Comparison of ENCODE assay signal across 13 cellular contexts in genomic region chrX:153245288-153245731, GRCh38.
DNase-seq lines count a peak whose midpoint lies in the region; ATAC-seq, FAIRE-seq and TF ChIP-seq lines count a peak whose summit lies in the region.
"Had no signal": no experiment of that assay in that cellular context is flagged by ENCODE, and none has a peak within 500 bp of the region (broad histone marks: within the 10 kb centered on the region; RNA-seq: fewer than 3 reads in every experiment).

No MANE protein-coding gene starts in this region.

- TF ChIP-seq CTCF in A549 (IDR thresholded peaks at IDR 0.05) (no peak), RWPE1 (conservative IDR thresholded peaks at IDR 0.05; ENCODE audit: low read depth) (no peak)

- TF ChIP-seq EP300 in A549 (IDR thresholded peaks at IDR 0.05), result no peak

- no peaks in the 10 kb centered on the region for H3K36me3 ChIP-seq in HUES64 (ENCODE audit: insufficient read depth, low read length)
- H3K36me3 ChIP-seq: heart left ventricle, upper lobe of left lung had no signal

- intact Hi-C loops in posterior vena cava (cut with DNase I), result no loop called here

- ATAC-seq in A549 (no peak), HG03095 (IDR thresholded peaks at IDR 0.05; ENCODE audit: unreplicated experiment) (no peak)

- POLR2A ChIA-PET in A549 (lab: Yijun Ruan, JAX), result no interaction called here
- POLR2A ChIA-PET in RWPE1 (lab: Yijun Ruan, JAX; ENCODE audit: low non-redundant PET), result no interaction called here

- H3K4me1 ChIP-seq in A549, result no peaks in the 10 kb centered on the region
- H3K4me1 ChIP-seq in HUES64 (ENCODE audit: insufficient read depth, low read length), result peaks cover 13% of the 10 kb centered on the region
- H3K4me1 ChIP-seq: heart left ventricle, upper lobe of left lung had no signal

- H3K27me3 ChIP-seq in HUES64 (ENCODE audit: insufficient read depth, low read length), result no peaks in the 10 kb centered on the region
- H3K27me3 ChIP-seq: upper lobe of left lung had no signal

- TF ChIP-seq RAD21 in A549 (conservative IDR thresholded peaks at IDR 0.05 in 1 of 2, IDR thresholded peaks at IDR 0.05 in 1 of 2), result no peak

- H3K9ac ChIP-seq in HUES64 (ENCODE audit: low read depth, low read length), result peak overlapping the region; percentile 77
- H3K9ac ChIP-seq: KMS-11 had no signal

- no peak overlapping the region for H3K4me3 ChIP-seq in A549
- peak overlapping the region; percentile 41 for H3K4me3 ChIP-seq in HUES64 (ENCODE audit: low read length)
- H3K4me3 ChIP-seq: heart left ventricle, upper lobe of left lung had no signal

- peak; percentile 13 for FAIRE-seq in A549 (lab: Jason Lieb, UNC)

- no peak for TF ChIP-seq POLR2A in A549 (IDR thresholded peaks at IDR 0.05; ENCODE audit: low read length)

- no peak overlapping the region for H3K4me2 ChIP-seq in A549
- H3K4me2 ChIP-seq: KMS-11 had no signal

- DNase-seq in A549 (ENCODE audit: low read depth in 1 of 2, low spot score in 1 of 2) (peak in 1 of 2 experiments; percentile 1), RWPE1 (ENCODE audit: low spot score) (peak; percentile 22), iris pigment epithelial cell (ENCODE audit: low read depth) (peak; percentile 42), posterior vena cava (ENCODE audit: low spot score) (no peak)
- DNase-seq in stimulated activated naive CD4-positive, alpha-beta T cell treated with Interleukin-2 at 50 U/mL for 16 hours (lab: John Stamatoyannopoulos, UW), result no peak
- DNase-seq in activated CD4-positive, alpha-beta T cell treated with anti-CD3 and anti-CD28 coated beads for 1 hour, result no peak
- DNase-seq: heart left ventricle, naive B cell, upper lobe of left lung had no signal

- WGBS in A549 (ENCODE audit: missing lambda C conversion rate), result 18% methylated on average over 4 of the region's 4 CpGs
- WGBS in HUES64, result 12% methylated on average over 4 of the region's 4 CpGs

- H3K27ac ChIP-seq in A549 (no peak overlapping the region), HUES64 (ENCODE audit: low read depth, low read length) (peak overlapping the region; percentile 63), RWPE1 (no peak overlapping the region)
- H3K27ac ChIP-seq: heart left ventricle, KMS-11, upper lobe of left lung, VCaP had no signal

- CTCF ChIA-PET in A549 (lab: Yijun Ruan, JAX) (interaction anchor here (1.2 to 1.3 kb wide), 2 partner anchors 10 to 213 kb away, joined by 3 to 5 read pairs; no protein-coding TSS in a partner anchor), RWPE1 (lab: Yijun Ruan, JAX) (interaction anchor here (0.6 kb wide), 1 partner anchor 213 kb away, joined by 3 read pairs; no protein-coding TSS in a partner anchor)

- no peaks in the 10 kb centered on the region for H3K9me3 ChIP-seq in A549
- H3K9me3 ChIP-seq in HUES64 (ENCODE audit: insufficient read depth, low read depth, low read length), result no peaks in the 10 kb centered on the region
- H3K9me3 ChIP-seq: heart left ventricle, upper lobe of left lung had no signal

TF ChIP-seq in A549, 52 proteins besides CTCF, POLR2A, EP300 and RAD21:
- no peak for TF ChIP-seq CBX2 (IDR thresholded peaks at IDR 0.05; ENCODE audit: borderline replicate concordance, low read depth)
- no peak for TF ChIP-seq HDAC2 (IDR thresholded peaks at IDR 0.05)
- TF ChIP-seq NR3C1 (IDR thresholded peaks at IDR 0.05), result no peak
- TF ChIP-seq, protein P1, sequence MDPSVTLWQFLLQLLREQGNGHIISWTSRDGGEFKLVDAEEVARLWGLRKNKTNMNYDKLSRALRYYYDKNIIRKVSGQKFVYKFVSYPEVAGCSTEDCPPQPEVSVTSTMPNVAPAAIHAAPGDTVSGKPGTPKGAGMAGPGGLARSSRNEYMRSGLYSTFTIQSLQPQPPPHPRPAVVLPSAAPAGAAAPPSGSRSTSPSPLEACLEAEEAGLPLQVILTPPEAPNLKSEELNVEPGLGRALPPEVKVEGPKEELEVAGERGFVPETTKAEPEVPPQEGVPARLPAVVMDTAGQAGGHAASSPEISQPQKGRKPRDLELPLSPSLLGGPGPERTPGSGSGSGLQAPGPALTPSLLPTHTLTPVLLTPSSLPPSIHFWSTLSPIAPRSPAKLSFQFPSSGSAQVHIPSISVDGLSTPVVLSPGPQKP (IDR thresholded peaks at IDR 0.05; ENCODE audit: low read depth, low read length), result no peak
- no peak for TF ChIP-seq MAFK (IDR thresholded peaks at IDR 0.05; ENCODE audit: partially characterized antibody)
- no peak for TF ChIP-seq CEBPB (IDR thresholded peaks at IDR 0.05)

Comparison
In these comparisons a context has a peak if more than half of its experiments do, and no peak if none do; other contexts are left out.
1. DNase-seq: peak in RWPE1 (single experiment) and iris pigment epithelial cell (single experiment); none in posterior vena cava (single experiment), stimulated activated naive CD4-positive, alpha-beta T cell treated with Interleukin-2 at 50 U/mL for 16 hours (single experiment) and activated CD4-positive, alpha-beta T cell treated with anti-CD3 and anti-CD28 coated beads for 1 hour (single experiment).